In genomic region chr22:36977947-36978660, GRCh38 we compare ENCODE assay signal across 8 cellular contexts. TPM values are rescaled to one million over a fixed set of nuclear protein-coding genes. Genes with fewer than 3 reads are reported as not detected.
DNase-seq lines count a peak whose midpoint lies in the region; ATAC-seq, FAIRE-seq and TF ChIP-seq lines count a peak whose summit lies in the region.

No MANE protein-coding gene starts in this region.

- TF ChIP-seq CTCF in lower leg skin (IDR thresholded peaks at IDR 0.05) = peak in 2 of 3 donors; percentile 54 to 64

- peak; percentile 95 for FAIRE-seq in GM12892 (lab: Jason Lieb, UNC)

- peak; percentile 87 for DNase-seq in GM12892 (ENCODE audit: insufficient read length)
- peak; percentile 80 for DNase-seq in NCI-H748 (lab: John Stamatoyannopoulos, UW; ENCODE audit: unreplicated experiment)
- DNase-seq in activated CD4-positive, alpha-beta T cell treated with anti-CD3 and anti-CD28 coated beads, Interleukin-2, amount 50 U/mL, for 1 hour = peak; percentile 90
- DNase-seq in dermis blood vessel endothelial cell = peak; percentile 88
- DNase-seq in lower leg skin (ENCODE audit: low spot score in 2 of 2) = peak; percentile 87 to 98
- peak; percentile 93 for DNase-seq in stimulated activated CD4-positive, alpha-beta T cell treated with anti-CD3 and anti-CD28 coated beads, Interleukin-4, amount 100 ng/mL, for 24 hours

- ATAC-seq in HG03460 (IDR thresholded peaks at IDR 0.05; ENCODE audit: unreplicated experiment) = peak; percentile 64
- ATAC-seq in GM21723 (IDR thresholded peaks at IDR 0.05; ENCODE audit: unreplicated experiment) = no peak

- TF ChIP-seq POLR2A in GM12892 (IDR thresholded peaks at IDR 0.05; ENCODE audit: low read depth, low read length) (no peak), lower leg skin (IDR thresholded peaks at IDR 0.05) (no peak)

- H3K4me3 ChIP-seq in lower leg skin (ENCODE audit: low read depth, poor library complexity, severe bottlenecking) = no peak overlapping the region

- intact Hi-C loops in lower leg skin (cut with DNase I; ENCODE audit: low total_unique reads) = no loop called here

- WGBS in lower leg skin, 2 donors = 10 to 12% methylated on average over 18 of the region's 18 CpGs

RNA-seq across cellular contexts. Expression of gene TST, which starts 41.1 kb away (rescaled TPM):
- 4.9 TPM for polyA plus RNA-seq in GM12892 (2012; ENCODE audit: missing spikeins)
- 50.4 and 96.0 TPM in 2 replicates for total RNA-seq in dermis blood vessel endothelial cell
- 100 to 1,000 TPM in 1 of 4 donors, 10 to 100 TPM in 3; 47.9 to 114 (median 62.5) TPM for total RNA-seq in lower leg skin

RNA-seq across cellular contexts. Expression of gene MPST, which starts 41.4 kb away (rescaled TPM):
- polyA plus RNA-seq in GM12892 (2012; ENCODE audit: missing spikeins) = 8.3 TPM
- 168 and 175 TPM in 2 replicates for total RNA-seq in dermis blood vessel endothelial cell
- 100 to 1,000 TPM; 225 to 336 (median 276) TPM for total RNA-seq in lower leg skin
